In genomic region chr10:1785835-1786234, GRCh38 we compare ENCODE assay signal across 3 cellular contexts.
A peak's percentile ranks its signal among the peaks of the same experiment; 100 is the strongest.
TF ChIP-seq lines count a peak whose summit lies in the region.

No MANE protein-coding gene starts in this region.

TF ChIP-seq in liver, 16 proteins besides CTCF, POLR2A, EP300 and RAD21:
- TF ChIP-seq HNF4A (conservative IDR thresholded peaks at IDR 0.05) (peak in 1 of 2 donors; percentile 51), NR2F2 (IDR thresholded peaks at IDR 0.05) (no peak), SP1 (IDR thresholded peaks at IDR 0.05) (no peak), RXRA (IDR thresholded peaks at IDR 0.05) (peak; percentile 88 to 97), GABPA (IDR thresholded peaks at IDR 0.05 in 1 of 2, conservative IDR thresholded peaks at IDR 0.05 in 1 of 2) (no peak)

TF ChIP-seq in HepG2, 621 proteins besides CTCF, POLR2A, EP300 and RAD21:
- no peak for TF ChIP-seq ZNF772 (CRISPR knock-in tag; IDR thresholded peaks at IDR 0.05)
- TF ChIP-seq ZNF746 (CRISPR knock-in tag; IDR thresholded peaks at IDR 0.05): no peak
- TF ChIP-seq HNRNPK (IDR thresholded peaks at IDR 0.05; ENCODE audit: low read depth, low read length, poor library complexity, severe bottlenecking): no peak
- no peak for TF ChIP-seq POGK (CRISPR knock-in tag; conservative IDR thresholded peaks at IDR 0.05)
- TF ChIP-seq ARHGAP35 (CRISPR knock-in tag; IDR thresholded peaks at IDR 0.05; ENCODE audit: borderline replicate concordance): no peak
- TF ChIP-seq KLF11 (CRISPR knock-in tag; IDR thresholded peaks at IDR 0.05): no peak
- no peak for TF ChIP-seq TGIF2 (CRISPR knock-in tag; IDR thresholded peaks at IDR 0.05)
- no peak for TF ChIP-seq RBM39 (IDR thresholded peaks at IDR 0.05; ENCODE audit: low read depth, low read length, poor library complexity, severe bottlenecking)
- TF ChIP-seq PHB2 (IDR thresholded peaks at IDR 0.05; ENCODE audit: partially characterized antibody): no peak
- TF ChIP-seq LCORL (IDR thresholded peaks at IDR 0.05): no peak
- TF ChIP-seq LCORL (CRISPR knock-in tag; IDR thresholded peaks at IDR 0.05): no peak
- no peak for TF ChIP-seq ZNF382 (CRISPR knock-in tag; IDR thresholded peaks at IDR 0.05; ENCODE audit: borderline replicate concordance)
- no peak for TF ChIP-seq DNMT3B (CRISPR knock-in tag; conservative IDR thresholded peaks at IDR 0.05)
- no peak for TF ChIP-seq ZNF616 (CRISPR knock-in tag; IDR thresholded peaks at IDR 0.05; ENCODE audit: low read depth)
- no peak for TF ChIP-seq NCOA1 (CRISPR knock-in tag; IDR thresholded peaks at IDR 0.05)

TF ChIP-seq in WTC11, 78 proteins besides CTCF, POLR2A, EP300 and RAD21:
- TF ChIP-seq ZSCAN18 (CRISPR knock-in tag; IDR thresholded peaks at IDR 0.05) (no peak), FOXP1 (CRISPR knock-in tag; IDR thresholded peaks at IDR 0.05; ENCODE audit: borderline replicate concordance) (no peak), ZNF317 (CRISPR knock-in tag; IDR thresholded peaks at IDR 0.05; ENCODE audit: borderline replicate concordance, low read depth) (no peak), ZNF281 (CRISPR knock-in tag; IDR thresholded peaks at IDR 0.05) (no peak), NFYB (CRISPR knock-in tag; conservative IDR thresholded peaks at IDR 0.05; ENCODE audit: low read depth) (no peak), SMAD4 (CRISPR knock-in tag; IDR thresholded peaks at IDR 0.05) (no peak), ATF1 (CRISPR knock-in tag; IDR thresholded peaks at IDR 0.05) (no peak), ZNF532 (CRISPR knock-in tag; IDR thresholded peaks at IDR 0.05; ENCODE audit: borderline replicate concordance) (no peak)
- TF ChIP-seq, protein P1, sequence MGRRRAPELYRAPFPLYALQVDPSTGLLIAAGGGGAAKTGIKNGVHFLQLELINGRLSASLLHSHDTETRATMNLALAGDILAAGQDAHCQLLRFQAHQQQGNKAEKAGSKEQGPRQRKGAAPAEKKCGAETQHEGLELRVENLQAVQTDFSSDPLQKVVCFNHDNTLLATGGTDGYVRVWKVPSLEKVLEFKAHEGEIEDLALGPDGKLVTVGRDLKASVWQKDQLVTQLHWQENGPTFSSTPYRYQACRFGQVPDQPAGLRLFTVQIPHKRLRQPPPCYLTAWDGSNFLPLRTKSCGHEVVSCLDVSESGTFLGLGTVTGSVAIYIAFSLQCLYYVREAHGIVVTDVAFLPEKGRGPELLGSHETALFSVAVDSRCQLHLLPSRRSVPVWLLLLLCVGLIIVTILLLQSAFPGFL (CRISPR knock-in tag; IDR thresholded peaks at IDR 0.05; ENCODE audit: borderline replicate concordance): no peak
